In genomic region chr14:23076785-23077408, GRCh38 we compare ENCODE assay signal across 9 cellular contexts. TPM values are rescaled to one million over a fixed set of nuclear protein-coding genes. Genes with fewer than 3 reads are reported as not detected.
DNase-seq lines count a peak whose midpoint lies in the region; ATAC-seq and TF ChIP-seq lines count a peak whose summit lies in the region.
"Had no signal": no experiment of that assay in that cellular context is flagged by ENCODE, and none has a peak within 500 bp of the region (broad histone marks: within the 10 kb centered on the region; RNA-seq: fewer than 3 reads in every experiment).

No MANE protein-coding gene starts in this region.

- peaks cover 7% of the 10 kb centered on the region for H3K4me1 Mint-ChIP-seq in progenitor cell of endocrine pancreas (ENCODE audit: low read depth)

- H3K4me3 ChIP-seq in NB4 (ENCODE audit: low read depth, low read length), result no peak overlapping the region
- H3K4me3 ChIP-seq in epithelial cell of esophagus (ENCODE audit: low read length), result no peak overlapping the region

- H3K27ac Mint-ChIP-seq in progenitor cell of endocrine pancreas, result no peak overlapping the region
- H3K27ac Mint-ChIP-seq: activated naive CD8-positive, alpha-beta T cell treated with anti-CD3 and anti-CD28 coated beads, Interleukin-2, amount 10 ng/mL, durations not matched to agents 7 days and 5 days had no signal

- DNase-seq in GM10266 (ENCODE audit: extremely low spot score) (no peak), NB4 (ENCODE audit: low read depth) (peak; percentile 51), epithelial cell of esophagus (ENCODE audit: low read depth) (peak; percentile 43), progenitor cell of endocrine pancreas (ENCODE audit: low spot score, unreplicated experiment) (no peak), DMS53 treated with DMSO at 0.1 percent for 48 hours (lab: John Stamatoyannopoulos, UW; ENCODE audit: unreplicated experiment) (no peak), COLO829 (ENCODE audit: low spot score) (no peak)
- DNase-seq: activated naive CD8-positive, alpha-beta T cell treated with anti-CD3 and anti-CD28 coated beads, Interleukin-2, amount 10 ng/mL, durations not matched to agents 7 days and 5 days had no signal

- no peaks in the 10 kb centered on the region for H3K27me3 Mint-ChIP-seq in progenitor cell of endocrine pancreas
- H3K27me3 Mint-ChIP-seq: activated naive CD8-positive, alpha-beta T cell treated with anti-CD3 and anti-CD28 coated beads, Interleukin-2, amount 10 ng/mL, durations not matched to agents 7 days and 5 days had no signal

- no peak for TF ChIP-seq POLR2A in NB4 (IDR thresholded peaks at IDR 0.05; ENCODE audit: extremely low read depth, insufficient read length)

- ATAC-seq in HG03520 (IDR thresholded peaks at IDR 0.05; ENCODE audit: unreplicated experiment), result no peak
- ATAC-seq in HG03108 (IDR thresholded peaks at IDR 0.05; ENCODE audit: unreplicated experiment), result no peak

- no peaks in the 10 kb centered on the region for H3K9me3 Mint-ChIP-seq in progenitor cell of endocrine pancreas (ENCODE audit: low read depth)
- H3K9me3 Mint-ChIP-seq: activated naive CD8-positive, alpha-beta T cell treated with anti-CD3 and anti-CD28 coated beads, Interleukin-2, amount 10 ng/mL, durations not matched to agents 7 days and 5 days had no signal

- no peak overlapping the region for H3K4me3 Mint-ChIP-seq in progenitor cell of endocrine pancreas (ENCODE audit: low read depth)
- H3K4me3 Mint-ChIP-seq: activated naive CD8-positive, alpha-beta T cell treated with anti-CD3 and anti-CD28 coated beads, Interleukin-2, amount 10 ng/mL, durations not matched to agents 7 days and 5 days had no signal

- H3K36me3 Mint-ChIP-seq in progenitor cell of endocrine pancreas (ENCODE audit: insufficient read depth), result peaks cover 27% of the 10 kb centered on the region

- TF ChIP-seq CTCF in GM10266 (IDR thresholded peaks at IDR 0.05; ENCODE audit: control insufficient read depth, insufficient read depth, low read depth, missing control alignments) (peak; percentile 52), NB4 (IDR thresholded peaks at IDR 0.05; ENCODE audit: low read depth, low read length) (peak; percentile 62), epithelial cell of esophagus (IDR thresholded peaks at IDR 0.05; ENCODE audit: insufficient read depth, low read depth, low read length, missing control alignments) (peak; percentile 69), progenitor cell of endocrine pancreas (IDR thresholded peaks at IDR 0.05; ENCODE audit: unreplicated experiment) (peak; percentile 70)

RNA-seq across cellular contexts. Expression of gene ACIN1, which starts 18.0 kb away (rescaled TPM):
- total RNA-seq in progenitor cell of endocrine pancreas, result 439 and 458 TPM in 2 replicates

RNA-seq across cellular contexts. Expression of gene C14orf119, which starts 18.4 kb away (rescaled TPM):
- 42.2 and 45.8 TPM in 2 replicates for total RNA-seq in progenitor cell of endocrine pancreas

RNA-seq across cellular contexts. Expression of gene CDH24, which starts 19.6 kb away (rescaled TPM):
- total RNA-seq in progenitor cell of endocrine pancreas, result 23.7 and 25.1 TPM in 2 replicates

RNA-seq across cellular contexts. Expression of gene CIROP, which starts 27.9 kb away (rescaled TPM):
- not detected in 2 replicates for total RNA-seq in progenitor cell of endocrine pancreas
- total RNA-seq: activated naive CD8-positive, alpha-beta T cell treated with anti-CD3 and anti-CD28 coated beads, Interleukin-2, amount 10 ng/mL, durations not matched to agents 7 days and 5 days had no signal

RNA-seq across cellular contexts. Expression of gene PSMB11, which starts 34.9 kb away (rescaled TPM):
- not detected in 2 replicates for total RNA-seq in progenitor cell of endocrine pancreas
- total RNA-seq: activated naive CD8-positive, alpha-beta T cell treated with anti-CD3 and anti-CD28 coated beads, Interleukin-2, amount 10 ng/mL, durations not matched to agents 7 days and 5 days had no signal

Comparison
In these comparisons a context has a peak if more than half of its experiments do, and no peak if none do; other contexts are left out.
1. DNase-seq: peak in NB4 (single experiment) and epithelial cell of esophagus (single experiment); none in GM10266 (single experiment), progenitor cell of endocrine pancreas (single experiment), DMS53 treated with DMSO at 0.1 percent for 48 hours (single experiment) and COLO829 (single experiment).
2. Peak in every context shown above with its lines, with median percentiles within 50 percentile points of each other: CTCF ChIP-seq.